ENCODE assay signal across 1 cellular context in the genomic region with DNA sequence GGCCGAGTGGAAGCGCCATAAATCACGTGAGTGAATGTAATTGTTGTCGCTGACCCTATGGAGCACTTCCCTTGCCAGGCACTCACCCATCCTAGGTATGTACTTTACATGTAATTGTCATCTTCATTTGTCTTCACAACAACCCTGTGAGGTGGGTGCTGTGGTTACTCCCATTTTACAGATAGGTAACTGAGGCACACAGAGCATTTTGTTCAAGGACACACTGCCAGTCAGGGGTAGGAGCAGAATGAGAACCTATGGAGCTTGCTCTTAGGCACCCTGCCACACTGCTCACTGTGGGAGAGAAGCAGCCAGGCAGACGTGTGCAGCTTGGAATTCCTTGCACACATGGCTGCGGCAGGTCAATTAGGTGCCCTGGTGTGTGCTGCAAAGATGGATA.
TF ChIP-seq lines count a peak whose summit lies in the region.

No MANE protein-coding gene starts in this region.

TF ChIP-seq in K562, 482 proteins besides CTCF, POLR2A, EP300 and RAD21:
- TF ChIP-seq MNT (conservative IDR thresholded peaks at IDR 0.05) (no peak), TEAD4 (IDR thresholded peaks at IDR 0.05; ENCODE audit: low read length) (no peak), TEAD4 (CRISPR knock-in tag; IDR thresholded peaks at IDR 0.05; ENCODE audit: borderline replicate concordance) (no peak), ZKSCAN8 (CRISPR knock-in tag; IDR thresholded peaks at IDR 0.05) (no peak), TAF1 (IDR thresholded peaks at IDR 0.05; ENCODE audit: control insufficient read depth, extremely low read depth, insufficient read depth, low read length, severe bottlenecking) (no peak), RBM34 (IDR thresholded peaks at IDR 0.05; ENCODE audit: borderline replicate concordance, insufficient read depth, low read length) (no peak), ZNF347 (CRISPR knock-in tag; IDR thresholded peaks at IDR 0.05; ENCODE audit: low read depth) (no peak), SAFB2 (IDR thresholded peaks at IDR 0.05; ENCODE audit: borderline replicate concordance, low read depth, low read length, severe bottlenecking) (no peak), SREBF2 (CRISPR knock-in tag; IDR thresholded peaks at IDR 0.05) (no peak)
- TF ChIP-seq, protein P1, sequence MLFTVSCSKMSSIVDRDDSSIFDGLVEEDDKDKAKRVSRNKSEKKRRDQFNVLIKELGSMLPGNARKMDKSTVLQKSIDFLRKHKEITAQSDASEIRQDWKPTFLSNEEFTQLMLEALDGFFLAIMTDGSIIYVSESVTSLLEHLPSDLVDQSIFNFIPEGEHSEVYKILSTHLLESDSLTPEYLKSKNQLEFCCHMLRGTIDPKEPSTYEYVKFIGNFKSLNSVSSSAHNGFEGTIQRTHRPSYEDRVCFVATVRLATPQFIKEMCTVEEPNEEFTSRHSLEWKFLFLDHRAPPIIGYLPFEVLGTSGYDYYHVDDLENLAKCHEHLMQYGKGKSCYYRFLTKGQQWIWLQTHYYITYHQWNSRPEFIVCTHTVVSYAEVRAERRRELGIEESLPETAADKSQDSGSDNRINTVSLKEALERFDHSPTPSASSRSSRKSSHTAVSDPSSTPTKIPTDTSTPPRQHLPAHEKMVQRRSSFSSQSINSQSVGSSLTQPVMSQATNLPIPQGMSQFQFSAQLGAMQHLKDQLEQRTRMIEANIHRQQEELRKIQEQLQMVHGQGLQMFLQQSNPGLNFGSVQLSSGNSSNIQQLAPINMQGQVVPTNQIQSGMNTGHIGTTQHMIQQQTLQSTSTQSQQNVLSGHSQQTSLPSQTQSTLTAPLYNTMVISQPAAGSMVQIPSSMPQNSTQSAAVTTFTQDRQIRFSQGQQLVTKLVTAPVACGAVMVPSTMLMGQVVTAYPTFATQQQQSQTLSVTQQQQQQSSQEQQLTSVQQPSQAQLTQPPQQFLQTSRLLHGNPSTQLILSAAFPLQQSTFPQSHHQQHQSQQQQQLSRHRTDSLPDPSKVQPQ (CRISPR knock-in tag; IDR thresholded peaks at IDR 0.05; ENCODE audit: borderline replicate concordance), result no peak
